Comparison of ENCODE assay signal across 18 cellular contexts in genomic region chr11:123197711-123198110, GRCh38. TPM values are rescaled to one million over a fixed set of nuclear protein-coding genes. Genes with fewer than 3 reads are reported as not detected.
DNase-seq lines count a peak whose midpoint lies in the region; ATAC-seq and FAIRE-seq lines count a peak whose summit lies in the region.
"Had no signal": no experiment of that assay in that cellular context is flagged by ENCODE, and none has a peak within 500 bp of the region (broad histone marks: within the 10 kb centered on the region; RNA-seq: fewer than 3 reads in every experiment).

No MANE protein-coding gene starts in this region.

- peaks cover 36% of the 10 kb centered on the region for H3K4me1 ChIP-seq in adipocyte (ENCODE audit: control insufficient read depth, insufficient read depth, low read length)
- H3K4me1 ChIP-seq in small intestine (ENCODE audit: control insufficient read depth in 2 of 2, insufficient read depth in 1 of 2, low read depth in 1 of 2, low read length in 1 of 2), result no peaks in the 10 kb centered on the region

- H3K27me3 ChIP-seq in adipocyte (replicated peaks; ENCODE audit: control insufficient read depth, insufficient read depth, low read length), result no peaks in the 10 kb centered on the region
- H3K27me3 ChIP-seq in small intestine (ENCODE audit: control insufficient read depth in 2 of 2, insufficient read depth in 2 of 2, low read length in 2 of 2), result peaks cover 0 to 8% of the 10 kb centered on the region in 2 donors
- H3K27me3 ChIP-seq: ascending aorta had no signal

- H3K9ac ChIP-seq in adipocyte (ENCODE audit: low read length), result peak overlapping the region; percentile 2

- H3K4me3 ChIP-seq in adipocyte (ENCODE audit: low read length) (no peak overlapping the region), small intestine (ENCODE audit: low read depth in 1 of 2, low read length in 2 of 2) (no peak overlapping the region)
- H3K4me3 ChIP-seq: ascending aorta, thoracic aorta had no signal

- DNase-seq in AG20443 (ENCODE audit: low spot score), result peak; percentile 77
- DNase-seq in HCEC 1CT, result peak; percentile 97
- peak; percentile 70 for DNase-seq in adipocyte (ENCODE audit: low read depth)
- DNase-seq in left kidney (ENCODE audit: low read depth, low spot score), result peak; percentile 40
- no peak for DNase-seq in cerebellar nuclear complex (lab: John Stamatoyannopoulos, UW)
- no peak for DNase-seq in NCI-H748 (lab: John Stamatoyannopoulos, UW; ENCODE audit: unreplicated experiment)
- DNase-seq in small intestine, result no peak
- DNase-seq: activated CD4-positive, alpha-beta T cell treated with anti-CD3 and anti-CD28 coated beads, Interleukin-2, amount 50 U/mL, for 4 hours; DND-41; erythroblast; Karpas-422; left cardiac atrium; NCI-H446; nucleus accumbens; stimulated activated CD4-positive, alpha-beta T cell treated with anti-CD3 and anti-CD28 coated beads, Interleukin-4, amount 100 ng/mL, for 4 hours had no signal

- H3K36me3 ChIP-seq in adipocyte (ENCODE audit: control insufficient read depth, insufficient read depth, low read length, severe bottlenecking), result no peaks in the 10 kb centered on the region
- H3K36me3 ChIP-seq in small intestine (ENCODE audit: control insufficient read depth in 2 of 2, insufficient read depth in 2 of 2, low read length in 2 of 2), result no peaks in the 10 kb centered on the region
- H3K36me3 ChIP-seq: ascending aorta, thoracic aorta had no signal

- H3K9me3 ChIP-seq in adipocyte (ENCODE audit: control insufficient read depth, low read length) (no peaks in the 10 kb centered on the region), small intestine (ENCODE audit: control insufficient read depth, low read depth) (no peaks in the 10 kb centered on the region)
- H3K9me3 ChIP-seq: ascending aorta, thoracic aorta had no signal

- H3K27ac ChIP-seq in small intestine (ENCODE audit: low read depth in 1 of 2, low read length in 1 of 2), result no peak overlapping the region
- H3K27ac ChIP-seq: ascending aorta, thoracic aorta had no signal

- no peak for FAIRE-seq in small intestine (lab: Jason Lieb, UNC)

- 37 to 60% (median 44%) methylated on average over 4 of the region's 4 CpGs for WGBS in small intestine, 3 donors

- no peak for ATAC-seq in HG03520 (IDR thresholded peaks at IDR 0.05; ENCODE audit: unreplicated experiment)
- ATAC-seq: left cardiac atrium had no signal

RNA-seq across cellular contexts. Expression of gene CLMP, which starts 2.7 kb away (rescaled TPM):
- 10 to 100 TPM in 1 of 3 donors, 1 to 10 TPM in 1, under 1 TPM in 1; 0.22 to 12.2 (median 3.5) TPM for polyA plus RNA-seq in small intestine

Comparison
In these comparisons a context has a peak if more than half of its experiments do, and no peak if none do; other contexts are left out.
1. DNase-seq: peak in AG20443 (single experiment), HCEC 1CT (single experiment), adipocyte (single experiment) and left kidney (single experiment); none in cerebellar nuclear complex (0 of 2), NCI-H748 (single experiment) and small intestine (single experiment).